ENCODE assay signal across 19 cellular contexts in the genomic region with DNA sequence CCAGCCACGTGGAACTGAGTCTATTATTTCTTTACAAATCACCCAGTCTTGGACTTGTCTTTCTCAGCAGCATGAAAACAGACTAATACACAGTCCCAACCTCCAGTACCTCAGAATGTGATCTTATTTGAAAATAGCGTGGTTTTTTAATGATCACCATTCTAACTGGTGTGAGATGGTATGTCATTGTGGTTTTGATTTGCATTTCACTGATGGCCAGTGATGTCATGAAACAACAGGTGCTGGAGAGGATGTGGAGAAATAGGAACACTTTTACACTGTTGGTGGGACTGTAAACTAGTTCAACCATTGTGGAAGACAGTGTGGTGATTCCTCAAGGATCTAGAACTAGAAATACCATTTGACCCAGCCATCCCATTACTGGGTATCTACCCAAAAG. TPM values are rescaled to one million over a fixed set of nuclear protein-coding genes. Genes with fewer than 3 reads are reported as not detected.
"Had no signal": no experiment of that assay in that cellular context is flagged by ENCODE, and none has a peak within 500 bp of the region (broad histone marks: within the 10 kb centered on the region; RNA-seq: fewer than 3 reads in every experiment).

No MANE protein-coding gene starts in this region.

RNA-seq across cellular contexts. Expression of a gene that starts 23.0 kb away (rescaled TPM):
- total RNA-seq: activated naive CD8-positive, alpha-beta T cell treated with anti-CD3 and anti-CD28 coated beads for 36 hours had no signal

RNA-seq across cellular contexts. Expression of a gene that starts 32.1 kb away (rescaled TPM):
- total RNA-seq: activated naive CD4-positive, alpha-beta T cell treated with anti-CD3 and anti-CD28 coated beads for 36 hours; activated naive CD4-positive, alpha-beta T cell treated with anti-CD3 and anti-CD28 coated beads, Interleukin-2, amount 50 U/mL, for 72 hours; activated naive CD8-positive, alpha-beta T cell treated with anti-CD3 and anti-CD28 coated beads for 36 hours; activated naive CD8-positive, alpha-beta T cell treated with anti-CD3 and anti-CD28 coated beads, Interleukin-2, amount 10 ng/mL, durations not matched to agents 7 days and 5 days; activated T-cell treated with anti-CD3 and anti-CD28 coated beads, Interleukin-2, amount 50 U/mL, for 4 hours; activated T-helper 1 cell treated with anti-CD3 and anti-CD28 coated beads, Interleukin-12 subunit alpha, Interleukin-12 subunit beta, Interleukin-2, Interleukin-4 antibody, amounts not matched to agents 30 ng/mL and 10 ng/mL and 1 ng/mL, durations not matched to agents 14 hours and 24 hours and 36 hours; activated T-helper 17 cell treated with anti-CD3 and anti-CD28 coated beads, Interleukin-2, amount 50 U/mL, for 72 hours; activated T-helper 2 cell treated with anti-CD3 and anti-CD28 coated beads, Interferon-gamma antibody, Interleukin-2, Interleukin-4, amounts not matched to agents 10 μg/mL and 5 μg/mL and 100 μg/mL, durations not matched to agents 14 hours and 24 hours and 36 hours; adrenal gland; ascending aorta; astrocyte; body of pancreas; breast epithelium; bronchial epithelial cell; cardiac muscle cell; cardiac septum; chondrocyte had no signal
- polyA plus RNA-seq: adipose tissue, adrenal gland, aorta, cardiac muscle cell had no signal
